ENCODE assay signal across 7 cellular contexts in genomic region chr2:47904903-47905453, GRCh38. TPM values are rescaled to one million over a fixed set of nuclear protein-coding genes. Genes with fewer than 3 reads are reported as not detected.
DNase-seq lines count a peak whose midpoint lies in the region; ATAC-seq and TF ChIP-seq lines count a peak whose summit lies in the region.

No MANE protein-coding gene starts in this region.

- H3K27ac Mint-ChIP-seq in T-helper 1 cell treated with Interleukin-12 subunit alpha and Interleukin-12 subunit beta and Interleukin-4 antibody, amounts not matched to agents 30 μg/mL and 1 μg/mL, for 36 hours, result peak overlapping the region; percentile 90
- peak overlapping the region; percentile 96 for H3K27ac Mint-ChIP-seq in stimulated activated effector memory CD8-positive, alpha-beta T cell treated with anti-CD3 and anti-CD28 coated beads, Interleukin-12 subunit alpha, Interleukin-12 subunit beta, amount 100 ng/mL, for 72 hours

- peak overlapping the region; percentile 94 for H3K4me3 Mint-ChIP-seq in T-helper 1 cell treated with Interleukin-12 subunit alpha and Interleukin-12 subunit beta and Interleukin-4 antibody, amounts not matched to agents 30 μg/mL and 1 μg/mL, for 36 hours
- peak overlapping the region; percentile 88 for H3K4me3 Mint-ChIP-seq in stimulated activated effector memory CD8-positive, alpha-beta T cell treated with anti-CD3 and anti-CD28 coated beads, Interleukin-12 subunit alpha, Interleukin-12 subunit beta, amount 100 ng/mL, for 72 hours

- no peak for TF ChIP-seq CTCF in GM10266 (IDR thresholded peaks at IDR 0.05; ENCODE audit: control insufficient read depth, insufficient read depth, low read depth, missing control alignments)

- ATAC-seq in HG02571 (IDR thresholded peaks at IDR 0.05; ENCODE audit: unreplicated experiment) (peak; percentile 3), left lobe of liver (peak; percentile 6), GM21529 (IDR thresholded peaks at IDR 0.05; ENCODE audit: unreplicated experiment) (no peak)
- no peak for ATAC-seq in stimulated activated effector memory CD8-positive, alpha-beta T cell treated with anti-CD3 and anti-CD28 coated beads, Interleukin-12 subunit alpha, Interleukin-12 subunit beta, amount 100 ng/mL, for 72 hours

- H3K36me3 Mint-ChIP-seq in T-helper 1 cell treated with Interleukin-12 subunit alpha and Interleukin-12 subunit beta and Interleukin-4 antibody, amounts not matched to agents 30 μg/mL and 1 μg/mL, for 36 hours (ENCODE audit: low read depth), result peaks cover 3% of the 10 kb centered on the region
- H3K36me3 Mint-ChIP-seq in stimulated activated effector memory CD8-positive, alpha-beta T cell treated with anti-CD3 and anti-CD28 coated beads, Interleukin-12 subunit alpha, Interleukin-12 subunit beta, amount 100 ng/mL, for 72 hours, result peaks cover 27% of the 10 kb centered on the region

- no peaks in the 10 kb centered on the region for H3K27me3 Mint-ChIP-seq in T-helper 1 cell treated with Interleukin-12 subunit alpha and Interleukin-12 subunit beta and Interleukin-4 antibody, amounts not matched to agents 30 μg/mL and 1 μg/mL, for 36 hours (ENCODE audit: low read depth)

- H3K4me1 Mint-ChIP-seq in T-helper 1 cell treated with Interleukin-12 subunit alpha and Interleukin-12 subunit beta and Interleukin-4 antibody, amounts not matched to agents 30 μg/mL and 1 μg/mL, for 36 hours (ENCODE audit: low read depth), result peaks cover 25% of the 10 kb centered on the region
- peaks cover 32% of the 10 kb centered on the region for H3K4me1 Mint-ChIP-seq in stimulated activated effector memory CD8-positive, alpha-beta T cell treated with anti-CD3 and anti-CD28 coated beads, Interleukin-12 subunit alpha, Interleukin-12 subunit beta, amount 100 ng/mL, for 72 hours

- DNase-seq in GM10266 (ENCODE audit: extremely low spot score), result peak; percentile 28
- peak; percentile 26 for DNase-seq in cerebellum (ENCODE audit: low spot score)
- DNase-seq in left lobe of liver (ENCODE audit: low spot score), result peak; percentile 58
- peak; percentile 4 to 68 for DNase-seq in stimulated activated effector memory CD8-positive, alpha-beta T cell treated with anti-CD3 and anti-CD28 coated beads, Interleukin-12 subunit alpha, Interleukin-12 subunit beta, amount 100 ng/mL, for 72 hours (ENCODE audit: low spot score in 2 of 2)

- H3K9me3 Mint-ChIP-seq in T-helper 1 cell treated with Interleukin-12 subunit alpha and Interleukin-12 subunit beta and Interleukin-4 antibody, amounts not matched to agents 30 μg/mL and 1 μg/mL, for 36 hours, result no peaks in the 10 kb centered on the region
- H3K9me3 Mint-ChIP-seq in stimulated activated effector memory CD8-positive, alpha-beta T cell treated with anti-CD3 and anti-CD28 coated beads, Interleukin-12 subunit alpha, Interleukin-12 subunit beta, amount 100 ng/mL, for 72 hours, result no peaks in the 10 kb centered on the region

RNA-seq across cellular contexts. Expression of gene FBXO11, which starts 1.3 kb away (rescaled TPM):
- 194 TPM for total RNA-seq in cerebellum
- 21.0 TPM for total RNA-seq in left lobe of liver

Comparison
In these comparisons a context has a peak if more than half of its experiments do, and no peak if none do; other contexts are left out.
1. ATAC-seq: peak in HG02571 (single experiment) and left lobe of liver (single experiment); none in stimulated activated effector memory CD8-positive, alpha-beta T cell treated with anti-CD3 and anti-CD28 coated beads, Interleukin-12 subunit alpha, Interleukin-12 subunit beta, amount 100 ng/mL, for 72 hours (single experiment) and GM21529 (single experiment).
2. Peak in every context shown above with its lines, with median percentiles within 50 percentile points of each other: DNase-seq.